Comparison of ENCODE assay signal across 8 cellular contexts in the genomic region with DNA sequence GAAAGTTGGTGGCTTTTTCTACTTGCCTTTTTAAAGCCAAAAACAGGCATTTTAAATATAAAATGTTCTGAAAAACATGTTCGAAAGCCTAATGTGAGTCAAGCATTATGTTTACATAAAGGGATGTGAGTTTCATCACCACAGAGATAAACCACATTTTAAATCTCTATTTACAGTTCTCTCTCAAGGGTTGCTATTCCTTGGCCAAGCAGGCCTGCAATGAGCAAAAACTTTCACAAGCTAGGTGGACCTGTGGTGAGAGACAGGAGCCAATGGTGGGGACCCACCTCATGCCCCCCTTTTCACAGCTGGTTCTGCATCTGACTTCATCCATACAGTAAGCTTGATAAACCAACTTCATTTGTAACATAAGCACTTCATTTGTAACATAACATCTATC.
DNase-seq lines count a peak whose midpoint lies in the region; ATAC-seq and TF ChIP-seq lines count a peak whose summit lies in the region.

No MANE protein-coding gene starts in this region.

- in situ Hi-C loops in astrocyte of the spinal cord (cut with HindIII; ENCODE audit: low sequenced_read_pairs): no loop called here

- ATAC-seq in GM21390 (IDR thresholded peaks at IDR 0.05; ENCODE audit: unreplicated experiment) (peak; percentile 66), HG03565 (IDR thresholded peaks at IDR 0.05; ENCODE audit: unreplicated experiment) (peak; percentile 83)

- no peak overlapping the region for H3K4me3 ChIP-seq in astrocyte of the spinal cord (ENCODE audit: low read depth, low read length)

- TF ChIP-seq CTCF in astrocyte of the spinal cord (IDR thresholded peaks at IDR 0.05; ENCODE audit: low read depth, low read length): no peak

- DNase-seq in GM04503 (ENCODE audit: low read depth) (peak; percentile 32), astrocyte of the spinal cord (ENCODE audit: low read depth, low spot score) (peak; percentile 80), NAMALWA (ENCODE audit: low spot score) (no peak), DMS114 treated with DMSO at 0.1 percent for 48 hours (lab: John Stamatoyannopoulos, UW; ENCODE audit: unreplicated experiment) (no peak), DMS 273 treated with DMSO at 0.1 percent for 48 hours (lab: John Stamatoyannopoulos, UW) (no peak)
- peak; percentile 38 to 41 for DNase-seq in stimulated activated CD8-positive, alpha-beta memory T cell treated with anti-CD3 and anti-CD28 coated beads, Interleukin-15, amount 100 ng/mL, for 48 hours (ENCODE audit: low read depth in 2 of 2)

Comparison
In these comparisons a context has a peak if more than half of its experiments do, and no peak if none do; other contexts are left out.
1. DNase-seq: peak in GM04503 (single experiment), astrocyte of the spinal cord (single experiment) and stimulated activated CD8-positive, alpha-beta memory T cell treated with anti-CD3 and anti-CD28 coated beads, Interleukin-15, amount 100 ng/mL, for 48 hours (2 of 2); none in NAMALWA (single experiment), DMS114 treated with DMSO at 0.1 percent for 48 hours (single experiment) and DMS 273 treated with DMSO at 0.1 percent for 48 hours (single experiment).